In the genomic region with DNA sequence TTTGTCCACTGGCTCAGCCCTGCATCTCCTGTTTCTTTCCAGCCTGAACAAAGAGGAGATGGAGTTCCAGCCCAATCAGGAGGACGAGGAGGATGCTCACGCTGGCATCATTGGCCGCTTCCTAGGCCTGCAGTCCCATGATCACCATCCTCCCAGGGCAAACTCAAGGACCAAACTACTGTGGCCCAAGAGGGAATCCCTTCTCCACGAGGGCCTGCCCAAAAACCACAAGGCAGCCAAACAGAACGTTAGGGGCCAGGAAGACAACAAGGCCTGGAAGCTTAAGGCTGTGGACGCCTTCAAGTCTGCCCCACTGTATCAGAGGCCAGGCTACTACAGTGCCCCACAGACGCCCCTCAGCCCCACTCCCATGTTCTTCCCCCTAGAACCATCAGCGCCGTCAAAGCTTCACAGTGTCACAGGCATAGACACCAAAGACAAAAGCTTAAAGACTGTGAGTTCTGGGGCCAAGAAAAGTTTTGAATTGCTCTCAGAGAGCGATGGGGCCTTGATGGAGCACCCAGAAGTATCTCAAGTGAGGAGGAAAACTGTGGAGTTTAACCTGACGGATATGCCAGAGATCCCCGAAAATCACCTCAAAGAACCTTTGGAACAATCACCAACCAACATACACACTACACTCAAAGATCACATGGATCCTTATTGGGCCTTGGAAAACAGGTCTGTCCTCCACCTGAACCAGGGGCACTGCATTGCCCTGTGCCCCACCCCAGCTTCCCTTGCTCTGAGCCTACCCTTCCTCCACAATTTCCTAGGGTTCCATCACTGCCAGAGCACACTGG, we compare ENCODE assay signal across 6 cellular contexts. TPM values are rescaled to one million over a fixed set of nuclear protein-coding genes. Genes with fewer than 3 reads are reported as not detected.
DNase-seq lines count a peak whose midpoint lies in the region; ATAC-seq and TF ChIP-seq lines count a peak whose summit lies in the region.

No MANE protein-coding gene starts in this region.

- TF ChIP-seq CTCF in IMR-90 (conservative IDR thresholded peaks at IDR 0.05; ENCODE audit: low read depth, low read length), result no peak

- no peak overlapping the region for H3K9ac ChIP-seq in IMR-90 (ENCODE audit: low read depth, low read length)
- H3K9ac ChIP-seq in duodenal mucosa (ENCODE audit: low read depth in 1 of 2, low read length in 2 of 2), result peak overlapping the region in 1 of 2 donors; percentile 13
- H3K9ac ChIP-seq in rectal smooth muscle tissue (ENCODE audit: low read length), result no peak overlapping the region

- H3K4me1 ChIP-seq in IMR-90 (ENCODE audit: control insufficient read depth, insufficient read depth, low read length) (peaks cover 8% of the 10 kb centered on the region; the same call in 1 of the 2 replicates), duodenal mucosa (ENCODE audit: control insufficient read depth in 1 of 2, insufficient read depth in 2 of 2, low read length in 2 of 2) (peaks cover 49 to 56% of the 10 kb centered on the region in 2 donors), rectal smooth muscle tissue (ENCODE audit: control insufficient read depth, insufficient read depth, low read length) (peaks cover 3% of the 10 kb centered on the region)

- 0 out of 2 replicates have a peak overlapping the region, but pooled peaks have one; percentile 40 for H2AK5ac ChIP-seq in IMR-90 (ENCODE audit: low read depth, low read length)

- no peak overlapping the region for H2AFZ ChIP-seq in IMR-90 (replicated peaks; ENCODE audit: low read length, poor library complexity)

- H3K36me3 ChIP-seq in IMR-90 (ENCODE audit: control insufficient read depth, insufficient read depth, low read length), result peaks cover 43% of the 10 kb centered on the region
- H3K36me3 ChIP-seq in duodenal mucosa (ENCODE audit: control insufficient read depth in 1 of 2, insufficient read depth in 2 of 2, low read length in 2 of 2), result peaks cover 16 to 27% of the 10 kb centered on the region in 2 donors
- H3K36me3 ChIP-seq in rectal smooth muscle tissue (ENCODE audit: control insufficient read depth, insufficient read depth, low read length), result peaks cover 17% of the 10 kb centered on the region

- H3K79me1 ChIP-seq in IMR-90 (ENCODE audit: low read depth in 1 of 2, low read length in 2 of 2), result peaks cover 8 to 44% of the 10 kb centered on the region in 2 experiments

- H2AK9ac ChIP-seq in IMR-90 (replicated peaks; ENCODE audit: low read depth, low read length, poor library complexity), result peak overlapping the region; percentile 37

- dilution Hi-C loops in IMR-90 (cut with HindIII; ENCODE audit: low sequenced_read_pairs, unreplicated experiment), result no loop called here

- no peak overlapping the region for H2BK5ac ChIP-seq in IMR-90 (ENCODE audit: low read depth, low read length, poor library complexity, severe bottlenecking)

- intact Hi-C loops in IMR-90 (cut with micrococcal nuclease), result loop anchor here (2.0 kb wide), 1 partner anchor 120 kb away; no protein-coding TSS in a partner anchor

- no peak overlapping the region for H3K4me3 ChIP-seq in IMR-90 (ENCODE audit: insufficient read depth, low read depth, low read length)
- no peak overlapping the region for H3K4me3 ChIP-seq in duodenal mucosa (ENCODE audit: low read depth in 1 of 2, low read length in 2 of 2)
- H3K4me3 ChIP-seq in rectal smooth muscle tissue (ENCODE audit: low read length), result no peak overlapping the region

- H3K4ac ChIP-seq in IMR-90 (ENCODE audit: low read depth, low read length), result no peak overlapping the region

- H3K56ac ChIP-seq in IMR-90 (ENCODE audit: extremely low read depth, insufficient read depth, low read length), result no peak overlapping the region

- H3K27ac ChIP-seq in IMR-90 (ENCODE audit: insufficient read depth, low read length), result no peak overlapping the region
- peak overlapping the region; percentile 33 for H3K27ac ChIP-seq in duodenal mucosa (ENCODE audit: low read depth, low read length)
- H3K27ac ChIP-seq in rectal smooth muscle tissue (ENCODE audit: low read depth, low read length), result peak overlapping the region; percentile 16

- H2BK15ac ChIP-seq in IMR-90 (ENCODE audit: low read depth, low read length), result no peak overlapping the region; the same call in 2 of the 3 replicates

- peaks cover 22% of the 10 kb centered on the region for H3K9me1 ChIP-seq in IMR-90 (ENCODE audit: insufficient read depth, low read length)

- ATAC-seq in IMR-90 (ENCODE audit: low read depth), result peak; percentile 2
- ATAC-seq in GM19455 (IDR thresholded peaks at IDR 0.05; ENCODE audit: unreplicated experiment), result no peak

- H3K23ac ChIP-seq in IMR-90 (ENCODE audit: low read depth, low read length), result no peak overlapping the region

- no peak for TF ChIP-seq POLR2A in IMR-90 (IDR thresholded peaks at IDR 0.05; ENCODE audit: low read depth, low read length)

- peaks cover 61% of the 10 kb centered on the region for H4K20me1 ChIP-seq in IMR-90 (ENCODE audit: insufficient read depth, low read length)

- POLR2A ChIA-PET in IMR-90 (lab: Charles Lee; ENCODE audit: unreplicated experiment), result interaction anchor here (0.6 kb wide), 1 partner anchor 126 kb away, joined by 3 read pairs; no protein-coding TSS in a partner anchor

- no TSS peak for BruUV-seq in IMR-90 (replicated peaks; lab: Mats Ljungman, UMichigan)

- CTCF ChIA-PET in IMR-90 (lab: Yijun Ruan, JAX), result interaction anchor here (3.9 kb wide), 1 partner anchor 119 kb away, joined by 17 read pairs; no protein-coding TSS in a partner anchor

- H4K8ac ChIP-seq in IMR-90 (ENCODE audit: low read depth in 2 of 2, low read length in 2 of 2), result no peak overlapping the region

- no peak overlapping the region for H3K14ac ChIP-seq in IMR-90 (replicated peaks; ENCODE audit: low read depth, low read length)

- H4K91ac ChIP-seq in IMR-90 (ENCODE audit: insufficient read depth, low read depth, low read length), result no peak overlapping the region

- H3K18ac ChIP-seq in IMR-90 (ENCODE audit: low read depth, low read length), result no peak overlapping the region

- TF ChIP-seq RAD21 in IMR-90 (IDR thresholded peaks at IDR 0.05; ENCODE audit: low read length), result no peak

- in situ Hi-C loops in IMR-90 (cut with MboI; ENCODE audit: low sequenced_read_pairs), result loop anchor here (10.0 kb wide), 1 partner anchor 62 kb away; no protein-coding TSS in a partner anchor

- DNase-seq in IMR-90 (no peak), HPDE6-E6E7 (ENCODE audit: extremely low spot score) (no peak), hippocampal formation (lab: John Stamatoyannopoulos, UW) (no peak)

- no peak overlapping the region for H3K4me2 ChIP-seq in IMR-90 (ENCODE audit: low read depth, low read length)

- 90% methylated on average over 2 of the region's 12 CpGs; no CpG with 5 or more reads in 1 of the 2 experiments for WGBS in IMR-90 (ENCODE audit: extremely low coverage in 2 of 2, insufficient read length in 1 of 2), 2 experiments

- H3K9me3 ChIP-seq in IMR-90 (ENCODE audit: control insufficient read depth, insufficient read depth, low read length) (no peaks in the 10 kb centered on the region), duodenal mucosa (ENCODE audit: control insufficient read depth in 1 of 2, low read length in 2 of 2) (no peaks in the 10 kb centered on the region)

- no peak overlapping the region for H2BK20ac ChIP-seq in IMR-90 (ENCODE audit: low read depth, low read length)

- no peak overlapping the region for H2BK120ac ChIP-seq in IMR-90 (ENCODE audit: low read depth, low read length)

- no peak overlapping the region for H4K5ac ChIP-seq in IMR-90 (ENCODE audit: low read depth, low read length)

- no peaks in the 10 kb centered on the region for H3K27me3 ChIP-seq in IMR-90 (ENCODE audit: control insufficient read depth, insufficient read depth, low read length)
- no peaks in the 10 kb centered on the region for H3K27me3 ChIP-seq in duodenal mucosa (ENCODE audit: control insufficient read depth in 1 of 2, insufficient read depth in 2 of 2, low read length in 2 of 2)
- H3K27me3 ChIP-seq in rectal smooth muscle tissue (ENCODE audit: control insufficient read depth, insufficient read depth, low read length), result no peaks in the 10 kb centered on the region

TF ChIP-seq in IMR-90, 13 proteins besides CTCF, POLR2A, EP300 and RAD21 (continues in another document):
- TF ChIP-seq SMC3 (IDR thresholded peaks at IDR 0.05; ENCODE audit: low read depth, low read length) (no peak), MXI1 (IDR thresholded peaks at IDR 0.05; ENCODE audit: borderline replicate concordance, low read depth, low read length) (no peak), MAZ (IDR thresholded peaks at IDR 0.05; ENCODE audit: borderline replicate concordance, low read depth, low read length) (no peak), CEBPB (IDR thresholded peaks at IDR 0.05; ENCODE audit: low read depth, low read length) (no peak)
- TF ChIP-seq, protein P1, sequence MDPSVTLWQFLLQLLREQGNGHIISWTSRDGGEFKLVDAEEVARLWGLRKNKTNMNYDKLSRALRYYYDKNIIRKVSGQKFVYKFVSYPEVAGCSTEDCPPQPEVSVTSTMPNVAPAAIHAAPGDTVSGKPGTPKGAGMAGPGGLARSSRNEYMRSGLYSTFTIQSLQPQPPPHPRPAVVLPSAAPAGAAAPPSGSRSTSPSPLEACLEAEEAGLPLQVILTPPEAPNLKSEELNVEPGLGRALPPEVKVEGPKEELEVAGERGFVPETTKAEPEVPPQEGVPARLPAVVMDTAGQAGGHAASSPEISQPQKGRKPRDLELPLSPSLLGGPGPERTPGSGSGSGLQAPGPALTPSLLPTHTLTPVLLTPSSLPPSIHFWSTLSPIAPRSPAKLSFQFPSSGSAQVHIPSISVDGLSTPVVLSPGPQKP (IDR thresholded peaks at IDR 0.05; ENCODE audit: borderline replicate concordance, low read depth, low read length), result no peak
- TF ChIP-seq, protein P2, sequence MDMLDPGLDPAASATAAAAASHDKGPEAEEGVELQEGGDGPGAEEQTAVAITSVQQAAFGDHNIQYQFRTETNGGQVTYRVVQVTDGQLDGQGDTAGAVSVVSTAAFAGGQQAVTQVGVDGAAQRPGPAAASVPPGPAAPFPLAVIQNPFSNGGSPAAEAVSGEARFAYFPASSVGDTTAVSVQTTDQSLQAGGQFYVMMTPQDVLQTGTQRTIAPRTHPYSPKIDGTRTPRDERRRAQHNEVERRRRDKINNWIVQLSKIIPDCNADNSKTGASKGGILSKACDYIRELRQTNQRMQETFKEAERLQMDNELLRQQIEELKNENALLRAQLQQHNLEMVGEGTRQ (IDR thresholded peaks at IDR 0.05; ENCODE audit: low read depth, low read length), result no peak

RNA-seq across cellular contexts. Expression of a gene that starts 5.0 kb away (rescaled TPM):
- total RNA-seq in IMR-90 (2012; rRNA removed), result 344 and 385 TPM in 2 replicates
- polyA plus RNA-seq in IMR-90 (2012; rRNA removed), result 2,453 and 2,516 TPM in 2 replicates
- 1,842 and 5,333 TPM in 2 replicates for polyA plus RNA-seq in IMR-90 (2012; cell fraction: cytosol; rRNA removed)
- polyA plus RNA-seq in IMR-90 (2012; cell fraction: nucleus; rRNA removed; ENCODE audit: low replicate concordance), result 767 and 934 TPM in 2 replicates

RNA-seq across cellular contexts. Expression of a gene that starts 12.3 kb away (rescaled TPM):
- 0.83 and 0.90 TPM in 2 replicates for total RNA-seq in IMR-90 (2012; rRNA removed)
- polyA plus RNA-seq in IMR-90 (2012; rRNA removed), result 1.2 and 1.4 TPM in 2 replicates
- polyA plus RNA-seq in IMR-90 (2012; cell fraction: cytosol; rRNA removed), result 0.44 and 1.1 TPM in 2 replicates
- polyA plus RNA-seq in IMR-90 (2012; cell fraction: nucleus; rRNA removed; ENCODE audit: low replicate concordance), result 6.3 and 7.2 TPM in 2 replicates

RNA-seq across cellular contexts. Expression of a gene that starts 45.0 kb away (rescaled TPM):
- 0.28 and 0.72 TPM in 2 replicates for total RNA-seq in IMR-90 (2012; rRNA removed)
- 1.9 TPM in 2 replicates for polyA plus RNA-seq in IMR-90 (2012; rRNA removed)
- polyA plus RNA-seq in IMR-90 (2012; cell fraction: cytosol; rRNA removed), result 0.84 and 2.4 TPM in 2 replicates
- 2.7 and 2.8 TPM in 2 replicates for polyA plus RNA-seq in IMR-90 (2012; cell fraction: nucleus; rRNA removed; ENCODE audit: low replicate concordance)
